Comparison of ENCODE assay signal across 13 cellular contexts in the genomic region with DNA sequence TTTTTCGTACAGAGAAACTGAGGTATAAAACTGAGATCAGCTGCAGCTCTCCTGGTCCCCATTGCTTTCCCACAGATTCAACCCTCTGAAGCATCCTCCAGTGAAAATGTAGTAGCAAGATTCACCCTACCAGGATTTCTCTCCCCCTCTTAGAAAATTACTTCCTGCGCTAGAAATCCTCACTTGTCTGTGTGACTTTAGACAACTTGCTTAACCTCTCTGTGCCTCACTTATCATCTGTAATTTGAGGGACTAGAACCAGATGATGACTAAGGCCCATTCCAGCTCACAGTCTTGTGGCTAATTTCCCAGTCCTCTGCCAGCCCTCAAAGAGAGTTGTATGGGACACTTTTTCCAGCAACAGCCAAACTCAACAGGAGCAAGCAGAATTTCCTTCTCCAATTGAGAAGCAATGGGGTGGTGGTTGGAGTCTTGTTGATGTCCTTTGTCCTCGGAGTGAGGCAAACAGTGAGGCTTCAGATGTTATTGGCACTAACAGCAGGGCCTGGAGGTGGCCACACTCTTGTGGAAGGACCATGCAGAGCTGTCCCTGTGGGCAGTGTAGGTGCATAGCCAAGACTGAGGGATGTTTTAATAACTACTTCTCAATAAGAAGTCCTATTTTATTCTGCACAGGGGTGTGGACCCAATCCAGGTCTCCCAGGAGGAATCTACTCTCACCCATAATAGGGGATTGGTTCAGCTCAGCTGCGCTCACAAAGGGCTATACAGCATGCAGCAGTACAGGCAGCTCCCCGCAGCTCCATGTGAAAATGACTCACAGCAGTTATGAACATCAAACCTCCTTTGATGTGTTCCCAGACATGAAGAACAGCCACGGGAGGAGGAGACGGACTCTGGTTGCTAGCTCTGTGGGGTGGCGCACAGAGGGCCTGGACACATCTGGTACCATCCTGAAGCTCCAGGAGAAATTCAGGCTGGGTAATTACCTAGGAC.
A peak's percentile ranks its signal among the peaks of the same experiment; 100 is the strongest.
DNase-seq lines count a peak whose midpoint lies in the region; ATAC-seq and TF ChIP-seq lines count a peak whose summit lies in the region.
"Had no signal": no experiment of that assay in that cellular context is flagged by ENCODE, and none has a peak within 500 bp of the region (broad histone marks: within the 10 kb centered on the region; RNA-seq: fewer than 3 reads in every experiment).

No MANE protein-coding gene starts in this region.

- intact Hi-C loops in posterior cingulate gyrus (cut with DNase I), result loop anchor here (1.0 to 10.0 kb wide), 2 partner anchors 84 to 166 kb away; no protein-coding TSS in a partner anchor

- in situ Hi-C loops in GM23248 (cut with MboI), result loop anchor here (25.0 kb wide), 1 partner anchor 273 kb away; no protein-coding TSS in a partner anchor

- DNase-seq in GM23248 (peak; percentile 72), SJSA1 (ENCODE audit: low read depth in 1 of 2, low spot score in 2 of 2) (peak; percentile 42 to 54), fibroblast of mammary gland (ENCODE audit: low read depth) (peak; percentile 62), posterior cingulate gyrus (peak in 9 of 10 donors; percentile 22 to 87 (median 43)), activated T-cell treated with anti-CD3 and anti-CD28 coated beads for 4 hours (no peak), iPS-NIHi11 (ENCODE audit: low spot score) (no peak), SHP77 treated with DMSO at 0.1 percent for 48 hours (lab: John Stamatoyannopoulos, UW) (no peak)
- DNase-seq: activated CD8-positive, alpha-beta memory T cell treated with anti-CD3 and anti-CD28 coated beads, Interleukin-2, amount 50 U/mL, for 48 hours; Kasumi-1; NCI-H2171 treated with DMSO at 0.1 percent for 48 hours; stimulated activated CD4-positive, alpha-beta T cell treated with anti-CD3 and anti-CD28 coated beads, Interleukin-15, amount 100 ng/mL, for 24 hours had no signal

- TF ChIP-seq CTCF in fibroblast of mammary gland (conservative IDR thresholded peaks at IDR 0.05; ENCODE audit: control insufficient read depth, insufficient read depth, low read depth, low read length), result no peak

- H3K79me2 ChIP-seq in GM23248 (ENCODE audit: insufficient read depth), result no peaks in the 10 kb centered on the region

- H3K4me2 ChIP-seq in GM23248 (ENCODE audit: unreplicated experiment), result no peak overlapping the region

- no peaks in the 10 kb centered on the region for H4K20me1 ChIP-seq in GM23248 (ENCODE audit: insufficient read depth)

- H3K9ac ChIP-seq in GM23248, result no peak overlapping the region

- no peak for ATAC-seq in HG03442 (IDR thresholded peaks at IDR 0.05; ENCODE audit: unreplicated experiment)

- H3K36me3 ChIP-seq in GM23248 (ENCODE audit: low read depth), result no peaks in the 10 kb centered on the region
- no peaks in the 10 kb centered on the region for H3K36me3 ChIP-seq in SJSA1

- H3K9me3 ChIP-seq in GM23248 (ENCODE audit: low read depth) (no peaks in the 10 kb centered on the region), SJSA1 (replicated peaks) (no peaks in the 10 kb centered on the region)

- H3K4me3 ChIP-seq in GM23248, result no peak overlapping the region
- no peak overlapping the region for H3K4me3 ChIP-seq in SJSA1
- no peak overlapping the region for H3K4me3 ChIP-seq in fibroblast of mammary gland (ENCODE audit: control insufficient read depth, low read depth, low read length)

- peaks cover 43% of the 10 kb centered on the region for H3K27me3 ChIP-seq in GM23248 (replicated peaks; ENCODE audit: insufficient read depth)
- no peaks in the 10 kb centered on the region for H3K27me3 ChIP-seq in SJSA1 (replicated peaks)

- H3K27ac ChIP-seq in GM23248 (no peak overlapping the region), SJSA1 (no peak overlapping the region)
- H3K27ac ChIP-seq: epithelial cell of prostate had no signal

- 32 to 37% methylated on average over 8 of the region's 8 CpGs for WGBS in GM23248 (ENCODE audit: low coverage in 1 of 2, low lambda C conversion rate in 2 of 2, missing lambda C conversion rate in 2 of 2), 2 experiments

- H2AFZ ChIP-seq in GM23248, result no peak overlapping the region

- H3K4me1 ChIP-seq in GM23248 (ENCODE audit: insufficient read depth) (no peaks in the 10 kb centered on the region), SJSA1 (replicated peaks) (peaks cover 45% of the 10 kb centered on the region)

- H3F3A ChIP-seq in GM23248 (ENCODE audit: insufficient read depth), result no peaks in the 10 kb centered on the region

- no peaks in the 10 kb centered on the region for H3K9me2 ChIP-seq in GM23248 (ENCODE audit: insufficient read depth)

Comparison
In these comparisons a context has a peak if more than half of its experiments do, and no peak if none do; other contexts are left out.
1. DNase-seq: peak in GM23248 (single experiment), SJSA1 (2 of 2), fibroblast of mammary gland (single experiment) and posterior cingulate gyrus (9 of 10); none in activated T-cell treated with anti-CD3 and anti-CD28 coated beads for 4 hours (single experiment), iPS-NIHi11 (single experiment) and SHP77 treated with DMSO at 0.1 percent for 48 hours (single experiment).